1 cellular context compared by ENCODE assay signal in the genomic region with DNA sequence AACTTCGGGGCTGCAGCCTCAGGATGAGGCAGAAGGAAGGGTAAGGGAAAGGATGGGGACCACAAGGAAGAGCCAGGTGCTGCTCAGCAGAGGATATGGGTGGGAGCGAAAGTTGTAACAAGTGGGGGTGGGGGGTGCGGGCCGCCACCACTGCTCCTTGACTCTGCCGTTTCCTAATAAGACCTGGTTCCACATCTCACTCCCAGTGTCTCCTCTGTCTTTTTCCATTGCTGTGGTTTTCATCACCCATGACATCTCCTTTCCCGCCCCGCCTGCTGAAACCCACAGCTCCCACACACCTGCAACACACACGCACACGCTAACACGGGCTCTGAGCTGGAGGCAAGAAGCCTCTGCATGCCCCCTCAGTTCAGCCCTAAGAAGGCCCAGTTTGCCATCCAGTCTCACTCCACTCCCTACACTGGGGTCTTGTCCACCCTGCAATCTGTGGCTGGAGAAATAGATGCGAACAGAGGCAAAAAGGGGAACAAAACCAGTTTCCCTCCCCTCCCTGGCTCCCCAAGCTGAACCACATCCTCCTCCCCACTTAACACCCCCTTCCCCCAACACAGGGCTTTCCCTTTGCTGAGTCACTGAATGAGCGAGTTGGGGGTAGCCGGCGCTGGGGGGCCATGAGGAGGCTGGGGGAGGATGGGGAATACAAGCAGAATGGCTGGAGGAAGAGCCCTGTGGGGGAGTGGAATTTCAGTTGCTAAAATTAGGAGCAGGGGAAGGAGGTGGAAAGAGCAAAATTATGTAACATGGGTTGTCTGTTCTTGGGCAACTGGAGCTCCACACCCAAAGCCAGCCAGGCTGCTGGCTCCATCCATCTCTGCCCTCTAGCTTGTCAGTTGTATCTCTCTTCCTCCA.
TF ChIP-seq lines count a peak whose summit lies in the region.

No MANE protein-coding gene starts in this region.

TF ChIP-seq in K562, 482 proteins besides CTCF, POLR2A, EP300 and RAD21 (continued from another document and continues in another):
- TF ChIP-seq, protein P1, sequence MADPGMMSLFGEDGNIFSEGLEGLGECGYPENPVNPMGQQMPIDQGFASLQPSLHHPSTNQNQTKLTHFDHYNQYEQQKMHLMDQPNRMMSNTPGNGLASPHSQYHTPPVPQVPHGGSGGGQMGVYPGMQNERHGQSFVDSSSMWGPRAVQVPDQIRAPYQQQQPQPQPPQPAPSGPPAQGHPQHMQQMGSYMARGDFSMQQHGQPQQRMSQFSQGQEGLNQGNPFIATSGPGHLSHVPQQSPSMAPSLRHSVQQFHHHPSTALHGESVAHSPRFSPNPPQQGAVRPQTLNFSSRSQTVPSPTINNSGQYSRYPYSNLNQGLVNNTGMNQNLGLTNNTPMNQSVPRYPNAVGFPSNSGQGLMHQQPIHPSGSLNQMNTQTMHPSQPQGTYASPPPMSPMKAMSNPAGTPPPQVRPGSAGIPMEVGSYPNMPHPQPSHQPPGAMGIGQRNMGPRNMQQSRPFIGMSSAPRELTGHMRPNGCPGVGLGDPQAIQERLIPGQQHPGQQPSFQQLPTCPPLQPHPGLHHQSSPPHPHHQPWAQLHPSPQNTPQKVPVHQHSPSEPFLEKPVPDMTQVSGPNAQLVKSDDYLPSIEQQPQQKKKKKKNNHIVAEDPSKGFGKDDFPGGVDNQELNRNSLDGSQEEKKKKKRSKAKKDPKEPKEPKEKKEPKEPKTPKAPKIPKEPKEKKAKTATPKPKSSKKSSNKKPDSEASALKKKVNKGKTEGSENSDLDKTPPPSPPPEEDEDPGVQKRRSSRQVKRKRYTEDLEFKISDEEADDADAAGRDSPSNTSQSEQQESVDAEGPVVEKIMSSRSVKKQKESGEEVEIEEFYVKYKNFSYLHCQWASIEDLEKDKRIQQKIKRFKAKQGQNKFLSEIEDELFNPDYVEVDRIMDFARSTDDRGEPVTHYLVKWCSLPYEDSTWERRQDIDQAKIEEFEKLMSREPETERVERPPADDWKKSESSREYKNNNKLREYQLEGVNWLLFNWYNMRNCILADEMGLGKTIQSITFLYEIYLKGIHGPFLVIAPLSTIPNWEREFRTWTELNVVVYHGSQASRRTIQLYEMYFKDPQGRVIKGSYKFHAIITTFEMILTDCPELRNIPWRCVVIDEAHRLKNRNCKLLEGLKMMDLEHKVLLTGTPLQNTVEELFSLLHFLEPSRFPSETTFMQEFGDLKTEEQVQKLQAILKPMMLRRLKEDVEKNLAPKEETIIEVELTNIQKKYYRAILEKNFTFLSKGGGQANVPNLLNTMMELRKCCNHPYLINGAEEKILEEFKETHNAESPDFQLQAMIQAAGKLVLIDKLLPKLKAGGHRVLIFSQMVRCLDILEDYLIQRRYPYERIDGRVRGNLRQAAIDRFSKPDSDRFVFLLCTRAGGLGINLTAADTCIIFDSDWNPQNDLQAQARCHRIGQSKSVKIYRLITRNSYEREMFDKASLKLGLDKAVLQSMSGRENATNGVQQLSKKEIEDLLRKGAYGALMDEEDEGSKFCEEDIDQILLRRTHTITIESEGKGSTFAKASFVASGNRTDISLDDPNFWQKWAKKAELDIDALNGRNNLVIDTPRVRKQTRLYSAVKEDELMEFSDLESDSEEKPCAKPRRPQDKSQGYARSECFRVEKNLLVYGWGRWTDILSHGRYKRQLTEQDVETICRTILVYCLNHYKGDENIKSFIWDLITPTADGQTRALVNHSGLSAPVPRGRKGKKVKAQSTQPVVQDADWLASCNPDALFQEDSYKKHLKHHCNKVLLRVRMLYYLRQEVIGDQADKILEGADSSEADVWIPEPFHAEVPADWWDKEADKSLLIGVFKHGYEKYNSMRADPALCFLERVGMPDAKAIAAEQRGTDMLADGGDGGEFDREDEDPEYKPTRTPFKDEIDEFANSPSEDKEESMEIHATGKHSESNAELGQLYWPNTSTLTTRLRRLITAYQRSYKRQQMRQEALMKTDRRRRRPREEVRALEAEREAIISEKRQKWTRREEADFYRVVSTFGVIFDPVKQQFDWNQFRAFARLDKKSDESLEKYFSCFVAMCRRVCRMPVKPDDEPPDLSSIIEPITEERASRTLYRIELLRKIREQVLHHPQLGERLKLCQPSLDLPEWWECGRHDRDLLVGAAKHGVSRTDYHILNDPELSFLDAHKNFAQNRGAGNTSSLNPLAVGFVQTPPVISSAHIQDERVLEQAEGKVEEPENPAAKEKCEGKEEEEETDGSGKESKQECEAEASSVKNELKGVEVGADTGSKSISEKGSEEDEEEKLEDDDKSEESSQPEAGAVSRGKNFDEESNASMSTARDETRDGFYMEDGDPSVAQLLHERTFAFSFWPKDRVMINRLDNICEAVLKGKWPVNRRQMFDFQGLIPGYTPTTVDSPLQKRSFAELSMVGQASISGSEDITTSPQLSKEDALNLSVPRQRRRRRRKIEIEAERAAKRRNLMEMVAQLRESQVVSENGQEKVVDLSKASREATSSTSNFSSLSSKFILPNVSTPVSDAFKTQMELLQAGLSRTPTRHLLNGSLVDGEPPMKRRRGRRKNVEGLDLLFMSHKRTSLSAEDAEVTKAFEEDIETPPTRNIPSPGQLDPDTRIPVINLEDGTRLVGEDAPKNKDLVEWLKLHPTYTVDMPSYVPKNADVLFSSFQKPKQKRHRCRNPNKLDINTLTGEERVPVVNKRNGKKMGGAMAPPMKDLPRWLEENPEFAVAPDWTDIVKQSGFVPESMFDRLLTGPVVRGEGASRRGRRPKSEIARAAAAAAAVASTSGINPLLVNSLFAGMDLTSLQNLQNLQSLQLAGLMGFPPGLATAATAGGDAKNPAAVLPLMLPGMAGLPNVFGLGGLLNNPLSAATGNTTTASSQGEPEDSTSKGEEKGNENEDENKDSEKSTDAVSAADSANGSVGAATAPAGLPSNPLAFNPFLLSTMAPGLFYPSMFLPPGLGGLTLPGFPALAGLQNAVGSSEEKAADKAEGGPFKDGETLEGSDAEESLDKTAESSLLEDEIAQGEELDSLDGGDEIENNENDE (IDR thresholded peaks at IDR 0.05; ENCODE audit: low read depth, low read length), result no peak
- TF ChIP-seq JUN (IDR thresholded peaks at IDR 0.05; ENCODE audit: borderline replicate concordance, low read depth, low read length), result peak; percentile 4; the same call in 1 of the 2 replicates
- 0 out of 2 replicates have a peak, but pooled peaks have one; percentile 35 for TF ChIP-seq JUN (CRISPR knock-in tag; IDR thresholded peaks at IDR 0.05; ENCODE audit: borderline replicate concordance)
- TF ChIP-seq, protein P2, sequence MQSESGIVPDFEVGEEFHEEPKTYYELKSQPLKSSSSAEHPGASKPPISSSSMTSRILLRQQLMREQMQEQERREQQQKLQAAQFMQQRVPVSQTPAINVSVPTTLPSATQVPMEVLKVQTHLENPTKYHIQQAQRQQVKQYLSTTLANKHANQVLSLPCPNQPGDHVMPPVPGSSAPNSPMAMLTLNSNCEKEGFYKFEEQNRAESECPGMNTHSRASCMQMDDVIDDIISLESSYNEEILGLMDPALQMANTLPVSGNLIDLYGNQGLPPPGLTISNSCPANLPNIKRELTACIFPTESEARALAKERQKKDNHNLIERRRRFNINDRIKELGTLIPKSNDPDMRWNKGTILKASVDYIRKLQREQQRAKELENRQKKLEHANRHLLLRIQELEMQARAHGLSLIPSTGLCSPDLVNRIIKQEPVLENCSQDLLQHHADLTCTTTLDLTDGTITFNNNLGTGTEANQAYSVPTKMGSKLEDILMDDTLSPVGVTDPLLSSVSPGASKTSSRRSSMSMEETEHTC (IDR thresholded peaks at IDR 0.05), result no peak
- no peak for TF ChIP-seq CHD2 (IDR thresholded peaks at IDR 0.05; ENCODE audit: low read depth, low read length)
- no peak for TF ChIP-seq PHF21A (IDR thresholded peaks at IDR 0.05; ENCODE audit: borderline replicate concordance, low read depth)
- TF ChIP-seq KLF16 (IDR thresholded peaks at IDR 0.05), result peak; percentile 65
- no peak for TF ChIP-seq RAD51 (IDR thresholded peaks at IDR 0.05; ENCODE audit: borderline replicate concordance, low read depth)
- TF ChIP-seq SMAD4 (CRISPR knock-in tag; conservative IDR thresholded peaks at IDR 0.05), result no peak; the same call in 1 of the 2 replicates
- TF ChIP-seq HNRNPUL1 (IDR thresholded peaks at IDR 0.05; ENCODE audit: low read length), result no peak
- peak; percentile 50 for TF ChIP-seq FOSL1 (tag; conservative IDR thresholded peaks at IDR 0.05)
- peak in 1 of 2 experiments; percentile 31; a peak in 2 of 4 replicates for TF ChIP-seq TRIM24 (IDR thresholded peaks at IDR 0.05)
- TF ChIP-seq HDAC1 (IDR thresholded peaks at IDR 0.05), result peak in 1 of 2 experiments; percentile 47; a peak in 1 of 4 replicates
- peak; percentile 69 for TF ChIP-seq NEUROD1 (IDR thresholded peaks at IDR 0.05; ENCODE audit: borderline replicate concordance, low read depth, low read length, partially characterized antibody)
- TF ChIP-seq, protein P3, sequence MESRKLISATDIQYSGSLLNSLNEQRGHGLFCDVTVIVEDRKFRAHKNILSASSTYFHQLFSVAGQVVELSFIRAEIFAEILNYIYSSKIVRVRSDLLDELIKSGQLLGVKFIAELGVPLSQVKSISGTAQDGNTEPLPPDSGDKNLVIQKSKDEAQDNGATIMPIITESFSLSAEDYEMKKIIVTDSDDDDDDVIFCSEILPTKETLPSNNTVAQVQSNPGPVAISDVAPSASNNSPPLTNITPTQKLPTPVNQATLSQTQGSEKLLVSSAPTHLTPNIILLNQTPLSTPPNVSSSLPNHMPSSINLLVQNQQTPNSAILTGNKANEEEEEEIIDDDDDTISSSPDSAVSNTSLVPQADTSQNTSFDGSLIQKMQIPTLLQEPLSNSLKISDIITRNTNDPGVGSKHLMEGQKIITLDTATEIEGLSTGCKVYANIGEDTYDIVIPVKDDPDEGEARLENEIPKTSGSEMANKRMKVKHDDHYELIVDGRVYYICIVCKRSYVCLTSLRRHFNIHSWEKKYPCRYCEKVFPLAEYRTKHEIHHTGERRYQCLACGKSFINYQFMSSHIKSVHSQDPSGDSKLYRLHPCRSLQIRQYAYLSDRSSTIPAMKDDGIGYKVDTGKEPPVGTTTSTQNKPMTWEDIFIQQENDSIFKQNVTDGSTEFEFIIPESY (CRISPR knock-in tag; IDR thresholded peaks at IDR 0.05), result 0 out of 2 replicates have a peak, but pooled peaks have one; percentile 19
- no peak for TF ChIP-seq OTX1 (CRISPR knock-in tag; IDR thresholded peaks at IDR 0.05)
- TF ChIP-seq, protein P4, sequence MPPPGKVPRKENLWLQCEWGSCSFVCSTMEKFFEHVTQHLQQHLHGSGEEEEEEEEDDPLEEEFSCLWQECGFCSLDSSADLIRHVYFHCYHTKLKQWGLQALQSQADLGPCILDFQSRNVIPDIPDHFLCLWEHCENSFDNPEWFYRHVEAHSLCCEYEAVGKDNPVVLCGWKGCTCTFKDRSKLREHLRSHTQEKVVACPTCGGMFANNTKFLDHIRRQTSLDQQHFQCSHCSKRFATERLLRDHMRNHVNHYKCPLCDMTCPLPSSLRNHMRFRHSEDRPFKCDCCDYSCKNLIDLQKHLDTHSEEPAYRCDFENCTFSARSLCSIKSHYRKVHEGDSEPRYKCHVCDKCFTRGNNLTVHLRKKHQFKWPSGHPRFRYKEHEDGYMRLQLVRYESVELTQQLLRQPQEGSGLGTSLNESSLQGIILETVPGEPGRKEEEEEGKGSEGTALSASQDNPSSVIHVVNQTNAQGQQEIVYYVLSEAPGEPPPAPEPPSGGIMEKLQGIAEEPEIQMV (tag; conservative IDR thresholded peaks at IDR 0.05; ENCODE audit: low read depth), result no peak
- no peak for TF ChIP-seq ZNF347 (CRISPR knock-in tag; IDR thresholded peaks at IDR 0.05; ENCODE audit: low read depth)
- no peak for TF ChIP-seq ZFP36 (IDR thresholded peaks at IDR 0.05; ENCODE audit: low read depth, low read length, partially characterized antibody)
- TF ChIP-seq ZNF76 (CRISPR knock-in tag; IDR thresholded peaks at IDR 0.05; ENCODE audit: borderline replicate concordance), result 0 out of 2 replicates have a peak, but pooled peaks have one; percentile 19
- TF ChIP-seq TAF1 (IDR thresholded peaks at IDR 0.05; ENCODE audit: control insufficient read depth, extremely low read depth, insufficient read depth, low read length, severe bottlenecking), result no peak
- peak; percentile 69 for TF ChIP-seq LCOR (CRISPR knock-in tag; IDR thresholded peaks at IDR 0.05)
- peak; percentile 17; the same call in 1 of the 2 replicates for TF ChIP-seq CXXC5 (CRISPR knock-in tag; IDR thresholded peaks at IDR 0.05)
- no peak for TF ChIP-seq HMG20A (CRISPR knock-in tag; conservative IDR thresholded peaks at IDR 0.05)
- TF ChIP-seq NCOA2 (IDR thresholded peaks at IDR 0.05; ENCODE audit: partially characterized antibody in 2 of 2), result no peak
- TF ChIP-seq ZNF764 (CRISPR knock-in tag; IDR thresholded peaks at IDR 0.05; ENCODE audit: low read depth), result no peak
- TF ChIP-seq ZNF586 (CRISPR knock-in tag; conservative IDR thresholded peaks at IDR 0.05), result no peak
- TF ChIP-seq CTBP1 (IDR thresholded peaks at IDR 0.05; ENCODE audit: borderline replicate concordance), result peak; percentile 46; the same call in 1 of the 2 replicates
- TF ChIP-seq, protein P5, sequence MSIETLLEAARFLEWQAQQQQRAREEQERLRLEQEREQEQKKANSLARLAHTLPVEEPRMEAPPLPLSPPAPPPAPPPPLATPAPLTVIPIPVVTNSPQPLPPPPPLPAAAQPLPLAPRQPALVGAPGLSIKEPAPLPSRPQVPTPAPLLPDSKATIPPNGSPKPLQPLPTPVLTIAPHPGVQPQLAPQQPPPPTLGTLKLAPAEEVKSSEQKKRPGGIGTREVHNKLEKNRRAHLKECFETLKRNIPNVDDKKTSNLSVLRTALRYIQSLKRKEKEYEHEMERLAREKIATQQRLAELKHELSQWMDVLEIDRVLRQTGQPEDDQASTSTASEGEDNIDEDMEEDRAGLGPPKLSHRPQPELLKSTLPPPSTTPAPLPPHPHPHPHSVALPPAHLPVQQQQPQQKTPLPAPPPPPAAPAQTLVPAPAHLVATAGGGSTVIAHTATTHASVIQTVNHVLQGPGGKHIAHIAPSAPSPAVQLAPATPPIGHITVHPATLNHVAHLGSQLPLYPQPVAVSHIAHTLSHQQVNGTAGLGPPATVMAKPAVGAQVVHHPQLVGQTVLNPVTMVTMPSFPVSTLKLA (conservative IDR thresholded peaks at IDR 0.05), result peak in 1 of 2 experiments; percentile 32; a peak in 1 of 4 replicates
- TF ChIP-seq CREB1 (IDR thresholded peaks at IDR 0.05), result no peak
- no peak for TF ChIP-seq CREB1 (CRISPR knock-in tag; IDR thresholded peaks at IDR 0.05)
- no peak for TF ChIP-seq PHB2 (IDR thresholded peaks at IDR 0.05; ENCODE audit: low read depth)
- TF ChIP-seq, protein P6, sequence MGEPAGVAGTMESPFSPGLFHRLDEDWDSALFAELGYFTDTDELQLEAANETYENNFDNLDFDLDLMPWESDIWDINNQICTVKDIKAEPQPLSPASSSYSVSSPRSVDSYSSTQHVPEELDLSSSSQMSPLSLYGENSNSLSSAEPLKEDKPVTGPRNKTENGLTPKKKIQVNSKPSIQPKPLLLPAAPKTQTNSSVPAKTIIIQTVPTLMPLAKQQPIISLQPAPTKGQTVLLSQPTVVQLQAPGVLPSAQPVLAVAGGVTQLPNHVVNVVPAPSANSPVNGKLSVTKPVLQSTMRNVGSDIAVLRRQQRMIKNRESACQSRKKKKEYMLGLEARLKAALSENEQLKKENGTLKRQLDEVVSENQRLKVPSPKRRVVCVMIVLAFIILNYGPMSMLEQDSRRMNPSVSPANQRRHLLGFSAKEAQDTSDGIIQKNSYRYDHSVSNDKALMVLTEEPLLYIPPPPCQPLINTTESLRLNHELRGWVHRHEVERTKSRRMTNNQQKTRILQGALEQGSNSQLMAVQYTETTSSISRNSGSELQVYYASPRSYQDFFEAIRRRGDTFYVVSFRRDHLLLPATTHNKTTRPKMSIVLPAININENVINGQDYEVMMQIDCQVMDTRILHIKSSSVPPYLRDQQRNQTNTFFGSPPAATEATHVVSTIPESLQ (CRISPR knock-in tag; IDR thresholded peaks at IDR 0.05), result 0 out of 2 replicates have a peak, but pooled peaks have one; percentile 30
- TF ChIP-seq, protein P7, sequence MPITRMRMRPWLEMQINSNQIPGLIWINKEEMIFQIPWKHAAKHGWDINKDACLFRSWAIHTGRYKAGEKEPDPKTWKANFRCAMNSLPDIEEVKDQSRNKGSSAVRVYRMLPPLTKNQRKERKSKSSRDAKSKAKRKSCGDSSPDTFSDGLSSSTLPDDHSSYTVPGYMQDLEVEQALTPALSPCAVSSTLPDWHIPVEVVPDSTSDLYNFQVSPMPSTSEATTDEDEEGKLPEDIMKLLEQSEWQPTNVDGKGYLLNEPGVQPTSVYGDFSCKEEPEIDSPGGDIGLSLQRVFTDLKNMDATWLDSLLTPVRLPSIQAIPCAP (CRISPR knock-in tag; IDR thresholded peaks at IDR 0.05; ENCODE audit: borderline replicate concordance), result no peak
